Comparison of ENCODE assay signal across 2 cellular contexts in the genomic region with DNA sequence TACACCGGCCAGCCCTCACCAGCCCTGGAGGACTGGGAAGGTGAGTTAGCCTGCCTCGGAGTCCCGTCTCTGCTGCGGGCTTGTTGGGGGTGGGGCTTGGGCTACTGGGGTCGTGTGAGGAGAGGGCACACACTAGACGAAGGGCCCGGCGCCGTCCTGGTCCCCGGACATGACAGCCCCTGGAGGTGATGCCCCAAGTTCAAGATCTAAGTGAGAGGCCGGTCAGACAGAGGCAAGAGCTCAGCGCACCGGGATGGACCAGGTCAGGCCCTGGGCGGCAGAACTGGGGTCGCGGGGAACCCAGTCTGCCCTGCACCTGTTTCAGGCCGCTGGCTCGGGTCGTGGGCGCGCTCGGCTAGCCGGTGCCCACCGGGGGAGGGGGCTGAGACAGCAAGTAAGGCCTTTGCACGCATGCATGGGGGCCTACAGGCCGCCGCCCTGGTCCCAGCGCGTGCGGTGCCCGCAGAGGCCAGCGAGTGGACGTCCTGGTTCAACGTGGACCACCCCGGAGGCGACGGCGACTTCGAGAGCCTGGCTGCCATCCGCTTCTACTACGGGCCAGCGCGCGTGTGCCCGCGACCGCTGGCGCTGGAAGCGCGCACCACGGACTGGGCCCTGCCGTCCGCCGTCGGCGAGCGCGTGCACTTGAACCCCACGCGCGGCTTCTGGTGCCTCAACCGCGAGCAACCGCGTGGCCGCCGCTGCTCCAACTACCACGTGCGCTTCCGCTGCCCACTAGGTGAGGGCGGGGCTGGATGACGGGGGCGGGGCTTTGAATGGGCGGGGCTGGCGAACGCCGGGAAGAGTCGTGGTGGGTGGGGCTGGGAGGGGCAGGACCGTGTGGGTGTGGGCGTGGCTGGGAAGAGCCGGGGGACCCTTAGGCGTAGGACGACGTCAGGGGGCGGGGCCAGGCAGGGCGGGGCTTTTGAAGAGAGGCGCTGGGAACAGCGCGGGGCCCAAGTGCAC.
A peak's percentile ranks its signal among the peaks of the same experiment; 100 is the strongest.
TF ChIP-seq lines count a peak whose summit lies in the region.

No MANE protein-coding gene starts in this region.

TF ChIP-seq in K562, 482 proteins besides CTCF, POLR2A, EP300 and RAD21 (continues in another document):
- peak; percentile 91 for TF ChIP-seq MYC (IDR thresholded peaks at IDR 0.05; ENCODE audit: low read depth, low read length)
- TF ChIP-seq MYC (CRISPR knock-in tag; IDR thresholded peaks at IDR 0.05; ENCODE audit: borderline replicate concordance, low read depth): no peak
- peak; percentile 58 for TF ChIP-seq CREB1 (IDR thresholded peaks at IDR 0.05)
- no peak for TF ChIP-seq CREB1 (CRISPR knock-in tag; IDR thresholded peaks at IDR 0.05)
- TF ChIP-seq, protein P1, sequence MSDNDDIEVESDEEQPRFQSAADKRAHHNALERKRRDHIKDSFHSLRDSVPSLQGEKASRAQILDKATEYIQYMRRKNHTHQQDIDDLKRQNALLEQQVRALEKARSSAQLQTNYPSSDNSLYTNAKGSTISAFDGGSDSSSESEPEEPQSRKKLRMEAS (CRISPR knock-in tag; IDR thresholded peaks at IDR 0.05): peak; percentile 91
- peak; percentile 6; the same call in 1 of the 2 replicates for TF ChIP-seq ATF1 (CRISPR knock-in tag; IDR thresholded peaks at IDR 0.05)
- no peak for TF ChIP-seq ATF1 (tag; IDR thresholded peaks at IDR 0.05)
- TF ChIP-seq PHF8 (IDR thresholded peaks at IDR 0.05; ENCODE audit: borderline replicate concordance, low read length): peak; percentile 5; the same call in 1 of the 2 replicates
- TF ChIP-seq, protein P2, sequence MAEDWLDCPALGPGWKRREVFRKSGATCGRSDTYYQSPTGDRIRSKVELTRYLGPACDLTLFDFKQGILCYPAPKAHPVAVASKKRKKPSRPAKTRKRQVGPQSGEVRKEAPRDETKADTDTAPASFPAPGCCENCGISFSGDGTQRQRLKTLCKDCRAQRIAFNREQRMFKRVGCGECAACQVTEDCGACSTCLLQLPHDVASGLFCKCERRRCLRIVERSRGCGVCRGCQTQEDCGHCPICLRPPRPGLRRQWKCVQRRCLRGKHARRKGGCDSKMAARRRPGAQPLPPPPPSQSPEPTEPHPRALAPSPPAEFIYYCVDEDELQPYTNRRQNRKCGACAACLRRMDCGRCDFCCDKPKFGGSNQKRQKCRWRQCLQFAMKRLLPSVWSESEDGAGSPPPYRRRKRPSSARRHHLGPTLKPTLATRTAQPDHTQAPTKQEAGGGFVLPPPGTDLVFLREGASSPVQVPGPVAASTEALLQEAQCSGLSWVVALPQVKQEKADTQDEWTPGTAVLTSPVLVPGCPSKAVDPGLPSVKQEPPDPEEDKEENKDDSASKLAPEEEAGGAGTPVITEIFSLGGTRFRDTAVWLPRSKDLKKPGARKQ (CRISPR knock-in tag; IDR thresholded peaks at IDR 0.05): peak; percentile 96
- TF ChIP-seq BHLHE40 (IDR thresholded peaks at IDR 0.05; ENCODE audit: low read length): 0 out of 2 replicates have a peak, but pooled peaks have one; percentile 33
- TF ChIP-seq RB1 (IDR thresholded peaks at IDR 0.05; ENCODE audit: low read depth): 0 out of 2 replicates have a peak, but pooled peaks have one; percentile 12
- TF ChIP-seq SP1 (CRISPR knock-in tag; IDR thresholded peaks at IDR 0.05): peak; percentile 26; the same call in 1 of the 2 replicates
- no peak for TF ChIP-seq ZNF134 (CRISPR knock-in tag; conservative IDR thresholded peaks at IDR 0.05)
- peak; percentile 59 for TF ChIP-seq PRPF4 (IDR thresholded peaks at IDR 0.05; ENCODE audit: insufficient read depth, low read depth, low read length, poor library complexity, severe bottlenecking)
- peak; percentile 6 for TF ChIP-seq TBP (optimal IDR thresholded peaks at IDR 0.05; ENCODE audit: low read depth, low read length)
- peak; percentile 55 for TF ChIP-seq RBFOX2 (IDR thresholded peaks at IDR 0.05; ENCODE audit: low read depth, low read length)
- TF ChIP-seq KLF1 (tag; IDR thresholded peaks at IDR 0.05): 0 out of 2 replicates have a peak, but pooled peaks have one; percentile 46
- TF ChIP-seq, protein P3, sequence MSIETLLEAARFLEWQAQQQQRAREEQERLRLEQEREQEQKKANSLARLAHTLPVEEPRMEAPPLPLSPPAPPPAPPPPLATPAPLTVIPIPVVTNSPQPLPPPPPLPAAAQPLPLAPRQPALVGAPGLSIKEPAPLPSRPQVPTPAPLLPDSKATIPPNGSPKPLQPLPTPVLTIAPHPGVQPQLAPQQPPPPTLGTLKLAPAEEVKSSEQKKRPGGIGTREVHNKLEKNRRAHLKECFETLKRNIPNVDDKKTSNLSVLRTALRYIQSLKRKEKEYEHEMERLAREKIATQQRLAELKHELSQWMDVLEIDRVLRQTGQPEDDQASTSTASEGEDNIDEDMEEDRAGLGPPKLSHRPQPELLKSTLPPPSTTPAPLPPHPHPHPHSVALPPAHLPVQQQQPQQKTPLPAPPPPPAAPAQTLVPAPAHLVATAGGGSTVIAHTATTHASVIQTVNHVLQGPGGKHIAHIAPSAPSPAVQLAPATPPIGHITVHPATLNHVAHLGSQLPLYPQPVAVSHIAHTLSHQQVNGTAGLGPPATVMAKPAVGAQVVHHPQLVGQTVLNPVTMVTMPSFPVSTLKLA (conservative IDR thresholded peaks at IDR 0.05): peak in 1 of 2 experiments; percentile 43; a peak in 1 of 4 replicates
- TF ChIP-seq POLR2G (IDR thresholded peaks at IDR 0.05; ENCODE audit: low read depth, low read length): peak; percentile 52
- TF ChIP-seq PCBP1 (IDR thresholded peaks at IDR 0.05; ENCODE audit: low read depth, low read length, poor library complexity, severe bottlenecking): peak; percentile 77
- 0 out of 3 replicates have a peak, but pooled peaks of 1 of the 2 experiments have one; percentile 29 for TF ChIP-seq CBX3 (IDR thresholded peaks at IDR 0.05; ENCODE audit: borderline replicate concordance in 1 of 2, low read length in 2 of 2)
- TF ChIP-seq EP400 (IDR thresholded peaks at IDR 0.05): no peak; the same call in 1 of the 2 replicates
- TF ChIP-seq, protein P4, sequence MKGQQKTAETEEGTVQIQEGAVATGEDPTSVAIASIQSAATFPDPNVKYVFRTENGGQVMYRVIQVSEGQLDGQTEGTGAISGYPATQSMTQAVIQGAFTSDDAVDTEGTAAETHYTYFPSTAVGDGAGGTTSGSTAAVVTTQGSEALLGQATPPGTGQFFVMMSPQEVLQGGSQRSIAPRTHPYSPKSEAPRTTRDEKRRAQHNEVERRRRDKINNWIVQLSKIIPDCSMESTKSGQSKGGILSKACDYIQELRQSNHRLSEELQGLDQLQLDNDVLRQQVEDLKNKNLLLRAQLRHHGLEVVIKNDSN (CRISPR knock-in tag; IDR thresholded peaks at IDR 0.05): peak; percentile 47; the same call in 1 of the 2 replicates

TF ChIP-seq in HepG2, 621 proteins besides CTCF, POLR2A, EP300 and RAD21:
- TF ChIP-seq YY1 (IDR thresholded peaks at IDR 0.05; ENCODE audit: insufficient read depth, insufficient replicate concordance, low read depth, low read length): no peak
- TF ChIP-seq NRL (CRISPR knock-in tag; IDR thresholded peaks at IDR 0.05; ENCODE audit: borderline replicate concordance): no peak
- no peak for TF ChIP-seq TMF1 (CRISPR knock-in tag; IDR thresholded peaks at IDR 0.05; ENCODE audit: low read depth)
- no peak for TF ChIP-seq SP2 (CRISPR knock-in tag; IDR thresholded peaks at IDR 0.05)
- TF ChIP-seq ZNF138 (CRISPR knock-in tag; IDR thresholded peaks at IDR 0.05; ENCODE audit: low read depth): no peak
- TF ChIP-seq ZNF839 (CRISPR knock-in tag; IDR thresholded peaks at IDR 0.05; ENCODE audit: borderline replicate concordance): no peak
- no peak for TF ChIP-seq ZNF703 (CRISPR knock-in tag; IDR thresholded peaks at IDR 0.05; ENCODE audit: borderline replicate concordance)
- TF ChIP-seq, protein P5, sequence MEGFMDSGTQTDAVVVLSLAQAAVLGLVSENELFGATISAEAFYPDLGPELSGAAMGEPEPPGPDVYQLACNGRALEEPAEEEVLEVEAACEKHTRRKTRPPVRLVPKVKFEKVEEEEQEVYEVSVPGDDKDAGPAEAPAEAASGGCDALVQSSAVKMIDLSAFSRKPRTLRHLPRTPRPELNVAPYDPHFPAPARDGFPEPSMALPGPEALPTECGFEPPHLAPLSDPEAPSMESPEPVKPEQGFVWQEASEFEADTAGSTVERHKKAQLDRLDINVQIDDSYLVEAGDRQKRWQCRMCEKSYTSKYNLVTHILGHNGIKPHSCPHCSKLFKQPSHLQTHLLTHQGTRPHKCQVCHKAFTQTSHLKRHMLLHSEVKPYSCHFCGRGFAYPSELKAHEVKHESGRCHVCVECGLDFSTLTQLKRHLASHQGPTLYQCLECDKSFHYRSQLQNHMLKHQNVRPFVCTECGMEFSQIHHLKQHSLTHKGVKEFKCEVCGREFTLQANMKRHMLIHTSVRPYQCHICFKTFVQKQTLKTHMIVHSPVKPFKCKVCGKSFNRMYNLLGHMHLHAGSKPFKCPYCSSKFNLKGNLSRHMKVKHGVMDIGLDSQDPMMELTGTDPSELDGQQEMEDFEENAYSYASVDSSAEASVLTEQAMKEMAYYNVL (CRISPR knock-in tag; IDR thresholded peaks at IDR 0.05; ENCODE audit: borderline replicate concordance): no peak
- TF ChIP-seq ZNF564 (CRISPR knock-in tag; IDR thresholded peaks at IDR 0.05): no peak
- TF ChIP-seq, protein P6, sequence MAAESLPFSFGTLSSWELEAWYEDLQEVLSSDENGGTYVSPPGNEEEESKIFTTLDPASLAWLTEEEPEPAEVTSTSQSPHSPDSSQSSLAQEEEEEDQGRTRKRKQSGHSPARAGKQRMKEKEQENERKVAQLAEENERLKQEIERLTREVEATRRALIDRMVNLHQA (CRISPR knock-in tag; IDR thresholded peaks at IDR 0.05): no peak
- TF ChIP-seq NR2F1 (CRISPR knock-in tag; IDR thresholded peaks at IDR 0.05): no peak
- TF ChIP-seq, protein P3 (IDR thresholded peaks at IDR 0.05): no peak
- TF ChIP-seq ZNF761 (CRISPR knock-in tag; conservative IDR thresholded peaks at IDR 0.05): no peak
- TF ChIP-seq, protein P7, sequence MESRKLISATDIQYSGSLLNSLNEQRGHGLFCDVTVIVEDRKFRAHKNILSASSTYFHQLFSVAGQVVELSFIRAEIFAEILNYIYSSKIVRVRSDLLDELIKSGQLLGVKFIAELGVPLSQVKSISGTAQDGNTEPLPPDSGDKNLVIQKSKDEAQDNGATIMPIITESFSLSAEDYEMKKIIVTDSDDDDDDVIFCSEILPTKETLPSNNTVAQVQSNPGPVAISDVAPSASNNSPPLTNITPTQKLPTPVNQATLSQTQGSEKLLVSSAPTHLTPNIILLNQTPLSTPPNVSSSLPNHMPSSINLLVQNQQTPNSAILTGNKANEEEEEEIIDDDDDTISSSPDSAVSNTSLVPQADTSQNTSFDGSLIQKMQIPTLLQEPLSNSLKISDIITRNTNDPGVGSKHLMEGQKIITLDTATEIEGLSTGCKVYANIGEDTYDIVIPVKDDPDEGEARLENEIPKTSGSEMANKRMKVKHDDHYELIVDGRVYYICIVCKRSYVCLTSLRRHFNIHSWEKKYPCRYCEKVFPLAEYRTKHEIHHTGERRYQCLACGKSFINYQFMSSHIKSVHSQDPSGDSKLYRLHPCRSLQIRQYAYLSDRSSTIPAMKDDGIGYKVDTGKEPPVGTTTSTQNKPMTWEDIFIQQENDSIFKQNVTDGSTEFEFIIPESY (CRISPR knock-in tag; IDR thresholded peaks at IDR 0.05): no peak
